Comparison of ENCODE assay signal across 7 cellular contexts in genomic region chr5:133195250-133195649, GRCh38.
"Had no signal": no experiment of that assay in that cellular context is flagged by ENCODE, and none has a peak within 500 bp of the region (broad histone marks: within the 10 kb centered on the region; RNA-seq: fewer than 3 reads in every experiment).

No MANE protein-coding gene starts in this region.

- H2AFZ ChIP-seq: GM23338 had no signal

- H3K27ac ChIP-seq: HL-60 had no signal

- H3K4me2 ChIP-seq: GM23338 had no signal

- DNase-seq: HFFc6 had no signal

- ATAC-seq: GM23338, HCT116, HepG2 had no signal

- H3K4me1 Mint-ChIP-seq: IgD-negative memory B cell had no signal

- H3K9me3 ChIP-seq: HAP-1 had no signal

- H3K4me1 ChIP-seq: HAP-1 had no signal

- H3K9me3 Mint-ChIP-seq: GM23338, HFFc6 had no signal

- H3K27ac Mint-ChIP-seq: GM23338, HFFc6, IgD-negative memory B cell had no signal

- H3K4me3 Mint-ChIP-seq: GM23338, HFFc6, IgD-negative memory B cell had no signal
